8 cellular contexts compared by ENCODE assay signal in genomic region chr20:58650181-58650775, GRCh38. TPM values are rescaled to one million over a fixed set of nuclear protein-coding genes. Genes with fewer than 3 reads are reported as not detected.
DNase-seq lines count a peak whose midpoint lies in the region; ATAC-seq, FAIRE-seq and TF ChIP-seq lines count a peak whose summit lies in the region.

No MANE protein-coding gene starts in this region.

- H3K9ac ChIP-seq in endothelial cell of umbilical vein (replicated peaks; ENCODE audit: extremely low read depth, insufficient read depth, low read length): peak overlapping the region; percentile 96

- DNase-seq in activated CD4-positive, alpha-beta T cell treated with anti-CD3 and anti-CD28 coated beads, Interleukin-2, amount 50 U/mL, for 48 hours: peak; percentile 50 to 54
- no peak for DNase-seq in endothelial cell of umbilical vein (ENCODE audit: low read depth, low spot score)
- DNase-seq in natural killer cell: peak; percentile 30
- no peak for DNase-seq in aorta

- no peaks in the 10 kb centered on the region for H3K27me3 Mint-ChIP-seq in natural killer cell (ENCODE audit: low read depth in 2 of 2)

- POLR2A ChIA-PET in endothelial cell of umbilical vein (lab: Charles Lee): no interaction called here

- WGBS in aorta, 2 donors: 1% methylated on average over 51 to 62 of the region's 62 CpGs

- H3K36me3 ChIP-seq in endothelial cell of umbilical vein (ENCODE audit: control insufficient read depth in 2 of 2, extremely low read depth in 1 of 2, insufficient read depth in 2 of 2, low read length in 2 of 2) (peaks cover 0 to under 1% of the 10 kb centered on the region in 2 experiments), aorta (ENCODE audit: control insufficient read depth in 1 of 2, insufficient read depth in 2 of 2, low read length in 1 of 2) (no peaks in the 10 kb centered on the region)

- H3K27ac ChIP-seq in endothelial cell of umbilical vein (ENCODE audit: insufficient read depth, low read depth, low read length) (peak overlapping the region; percentile 81), aorta (ENCODE audit: low read depth in 1 of 2, low read length in 2 of 2) (peak overlapping the region; percentile 32 to 70)

- CTCF ChIA-PET in endothelial cell of umbilical vein (lab: Charles Lee): interaction anchor here (1.0 to 3.5 kb wide), 18 partner anchors 9 to 571 kb away, joined by 3 to 71 read pairs (median 4); no protein-coding TSS in a partner anchor

- BruUV-seq in endothelial cell of umbilical vein (replicated peaks; lab: Mats Ljungman, UMichigan): no TSS peak

- peak overlapping the region; percentile 93 for H2AFZ ChIP-seq in endothelial cell of umbilical vein (ENCODE audit: low read depth, low read length)

- H3K27me3 ChIP-seq in endothelial cell of umbilical vein (ENCODE audit: control insufficient read depth in 2 of 2, insufficient read depth in 2 of 2, low read length in 2 of 2): no peaks in the 10 kb centered on the region
- no peaks in the 10 kb centered on the region for H3K27me3 ChIP-seq in aorta (ENCODE audit: control insufficient read depth in 1 of 2, insufficient read depth in 2 of 2, low read length in 1 of 2)

- H3K79me2 ChIP-seq in endothelial cell of umbilical vein (ENCODE audit: control insufficient read depth, insufficient read depth, low read length): peaks cover 42% of the 10 kb centered on the region

- no peak for FAIRE-seq in endothelial cell of umbilical vein (lab: Jason Lieb, UNC)

- no peaks in the 10 kb centered on the region for H4K20me1 ChIP-seq in endothelial cell of umbilical vein (replicated peaks; ENCODE audit: control insufficient read depth, extremely low read depth, insufficient read depth, low read length)

- H3K4me1 ChIP-seq in endothelial cell of umbilical vein (ENCODE audit: control insufficient read depth, extremely low read depth, insufficient read depth, low read length): peaks cover 34% of the 10 kb centered on the region
- peaks cover 2 to 7% of the 10 kb centered on the region in 2 donors for H3K4me1 ChIP-seq in aorta (ENCODE audit: control insufficient read depth in 1 of 2, insufficient read depth in 2 of 2, low read length in 2 of 2)

- peak overlapping the region; percentile 97 for H3K4me2 ChIP-seq in endothelial cell of umbilical vein (ENCODE audit: insufficient read depth, low read length)

- intact Hi-C loops in endothelial cell of umbilical vein (cut with micrococcal nuclease): loop anchor here (1.0 to 10.0 kb wide), 5 partner anchors 98 to 365 kb away; partner anchors contain the start of genes GNAS, GNAS-AS1 and TUBB1
- intact Hi-C loops in natural killer cell (cut with micrococcal nuclease): loop anchor here (5.0 to 10.0 kb wide), 4 partner anchors 202 to 1045 kb away; partner anchors contain the start of genes GNAS and GNAS-AS1
- intact Hi-C loops in aorta (cut with DNase I): loop anchor here (2.0 to 10.0 kb wide), 8 partner anchors 42 to 413 kb away; partner anchors contain the start of genes APCDD1L (in 1 of the 2), GNAS (in 1 of the 2), GNAS-AS1 (in 1 of the 2) and NPEPL1 (in 1 of the 2)

- H3K36me3 Mint-ChIP-seq in natural killer cell: no peaks in the 10 kb centered on the region

- peak overlapping the region; percentile 70 for H3K4me3 ChIP-seq in GM12875 (ENCODE audit: low read depth, low read length)
- H3K4me3 ChIP-seq in endothelial cell of umbilical vein (replicated peaks in 1 of 3; ENCODE audit: insufficient read depth in 1 of 3, low read depth in 1 of 3, low read length in 3 of 3): peak overlapping the region; percentile 19 to 93 (median 86)
- H3K4me3 ChIP-seq in aorta (ENCODE audit: low read length in 2 of 2): peak overlapping the region; percentile 47 to 81

- ATAC-seq in HG03159 (IDR thresholded peaks at IDR 0.05; ENCODE audit: unreplicated experiment): peak; percentile 17
- ATAC-seq in natural killer cell: peak; percentile 2 to 11 (median 10)
- ATAC-seq in aorta (ENCODE audit: low FRiP score): peak; percentile 23
- ATAC-seq in HG02623 (IDR thresholded peaks at IDR 0.05; ENCODE audit: unreplicated experiment): no peak
- no peak for ATAC-seq in HG03565 (IDR thresholded peaks at IDR 0.05; ENCODE audit: unreplicated experiment)

- peak overlapping the region; percentile 94 to 98 for H3K27ac Mint-ChIP-seq in natural killer cell

- H3K4me3 Mint-ChIP-seq in natural killer cell: peak overlapping the region; percentile 97

- H3K9me3 Mint-ChIP-seq in natural killer cell: no peaks in the 10 kb centered on the region

- H3K9me3 ChIP-seq in endothelial cell of umbilical vein (replicated peaks; ENCODE audit: control insufficient read depth, insufficient read depth, low read length): no peaks in the 10 kb centered on the region
- no peaks in the 10 kb centered on the region for H3K9me3 ChIP-seq in aorta (ENCODE audit: control insufficient read depth, low read length)

- no peak for TF ChIP-seq POLR2A in endothelial cell of umbilical vein (IDR thresholded peaks at IDR 0.05; ENCODE audit: low read depth, low read length)

- dilution Hi-C loops in endothelial cell of umbilical vein (cut with MboI; ENCODE audit: extremely low pct_ligation_motif_present, low sequenced_read_pairs): loop anchor here (25.0 kb wide), 1 partner anchor 413 kb away; the partner anchor contains the start of gene ANKRD60

- TF ChIP-seq CTCF in GM12875 (IDR thresholded peaks at IDR 0.05; ENCODE audit: borderline replicate concordance, insufficient read depth, low read depth, low read length): peak; percentile 51; the same call in 1 of the 2 replicates
- no peak for TF ChIP-seq CTCF in endothelial cell of umbilical vein (IDR thresholded peaks at IDR 0.05; ENCODE audit: extremely low read depth in 1 of 2, insufficient read depth in 1 of 2, low read depth in 1 of 2, low read length in 2 of 2)
- no peak for TF ChIP-seq CTCF in natural killer cell (IDR thresholded peaks at IDR 0.05)

- H3K4me1 Mint-ChIP-seq in natural killer cell: peaks cover 33 to 36% of the 10 kb centered on the region in 2 donors

- H3K9me1 ChIP-seq in endothelial cell of umbilical vein (replicated peaks; ENCODE audit: control insufficient read depth, extremely low read depth, insufficient read depth, low read length): no peaks in the 10 kb centered on the region

TF ChIP-seq in endothelial cell of umbilical vein, 7 proteins besides CTCF, POLR2A, EP300 and RAD21:
- TF ChIP-seq POLR2AphosphoS5 (IDR thresholded peaks at IDR 0.05; ENCODE audit: insufficient read depth, low read depth, low read length) (no peak), MAX (IDR thresholded peaks at IDR 0.05; ENCODE audit: insufficient read depth, insufficient read length) (no peak), EZH2 (IDR thresholded peaks at IDR 0.05; ENCODE audit: borderline replicate concordance, low read depth, low read length, severe bottlenecking) (no peak), JUN (IDR thresholded peaks at IDR 0.05; ENCODE audit: borderline replicate concordance, insufficient read depth, insufficient read length, low read depth) (no peak), FOS (IDR thresholded peaks at IDR 0.05; ENCODE audit: borderline replicate concordance, insufficient read depth, low read length) (no peak), GATA2 (IDR thresholded peaks at IDR 0.05; ENCODE audit: insufficient read depth, insufficient read length, low read depth, low read length) (no peak), MYC (IDR thresholded peaks at IDR 0.05; ENCODE audit: low read depth, low read length) (no peak)

RNA-seq across cellular contexts. Expression of gene STX16, which starts 0.8 kb away (rescaled TPM):
- total RNA-seq in endothelial cell of umbilical vein (58.5 and 63.5 TPM in 2 replicates), natural killer cell (100 to 1,000 TPM; 136 to 146 (median 143) TPM), aorta (10 to 100 TPM; 48.7 to 75.7 TPM)
- polyA plus RNA-seq in endothelial cell of umbilical vein (33.0 and 43.1 TPM in 2 replicates), aorta (10 to 100 TPM; 17.9 to 70.6 TPM)
- polyA plus RNA-seq in endothelial cell of umbilical vein (2011; cell fraction: cytosol; rRNA removed): 36.8 and 43.5 TPM in 2 replicates
- polyA plus RNA-seq in endothelial cell of umbilical vein (2011; cell fraction: nucleus; rRNA removed): 138 and 200 TPM in 2 replicates
- 60.7 and 62.4 TPM in 2 replicates for polyA plus RNA-seq in endothelial cell of umbilical vein (2012)
- polyA minus RNA-seq in endothelial cell of umbilical vein: 52.1 and 74.7 TPM in 2 replicates
- 15.7 TPM for polyA minus RNA-seq in endothelial cell of umbilical vein (2011; cell fraction: cytosol; rRNA and poly(A)+ RNA removed)
- 39.8 and 43.1 TPM in 2 replicates for polyA minus RNA-seq in endothelial cell of umbilical vein (2011; cell fraction: nucleus; rRNA and poly(A)+ RNA removed)

RNA-seq across cellular contexts. Expression of gene NPEPL1, which starts 42.3 kb away (rescaled TPM):
- total RNA-seq in endothelial cell of umbilical vein (39.1 and 40.8 TPM in 2 replicates), natural killer cell (10 to 100 TPM; 66.0 to 83.7 (median 68.4) TPM), aorta (10 to 100 TPM; 22.1 to 53.1 TPM)
- polyA plus RNA-seq in endothelial cell of umbilical vein (22.5 and 22.6 TPM in 2 replicates), aorta (10 to 100 TPM; 14.7 to 92.8 TPM)
- 8.2 and 10.3 TPM in 2 replicates for polyA plus RNA-seq in endothelial cell of umbilical vein (2011; cell fraction: cytosol; rRNA removed)
- polyA plus RNA-seq in endothelial cell of umbilical vein (2011; cell fraction: nucleus; rRNA removed): 90.6 and 118 TPM in 2 replicates
- polyA plus RNA-seq in endothelial cell of umbilical vein (2012): 29.5 and 42.1 TPM in 2 replicates
- 16.8 and 19.1 TPM in 2 replicates for polyA minus RNA-seq in endothelial cell of umbilical vein
- polyA minus RNA-seq in endothelial cell of umbilical vein (2011; cell fraction: cytosol; rRNA and poly(A)+ RNA removed): 16.6 TPM
- polyA minus RNA-seq in endothelial cell of umbilical vein (2011; cell fraction: nucleus; rRNA and poly(A)+ RNA removed): 16.9 and 35.5 TPM in 2 replicates

Comparison
In these comparisons a context has a peak if more than half of its experiments do, and no peak if none do; other contexts are left out.
1. ATAC-seq: peak in HG03159 (single experiment), natural killer cell (3 of 3) and aorta (single experiment); none in HG02623 (single experiment) and HG03565 (single experiment).
2. DNase-seq: peak in activated CD4-positive, alpha-beta T cell treated with anti-CD3 and anti-CD28 coated beads, Interleukin-2, amount 50 U/mL, for 48 hours (2 of 2) and natural killer cell (single experiment); none in endothelial cell of umbilical vein (single experiment) and aorta (0 of 2).
3. Peak in every context shown above with its lines, with median percentiles within 50 percentile points of each other: H3K4me3 ChIP-seq.